8 cellular contexts compared by ENCODE assay signal in genomic region chr22:32660292-32660691, GRCh38.
DNase-seq lines count a peak whose midpoint lies in the region; ATAC-seq and TF ChIP-seq lines count a peak whose summit lies in the region.

No MANE protein-coding gene starts in this region.

- peak; percentile 72 for TF ChIP-seq CTCF in lung (IDR thresholded peaks at IDR 0.05; ENCODE audit: control extremely low read depth, extremely low read depth)

- no peak overlapping the region for H3K4me3 ChIP-seq in lung

- ATAC-seq in lung (ENCODE audit: insufficient read depth, low FRiP score) (peak; percentile 54), HG03196 (IDR thresholded peaks at IDR 0.05; ENCODE audit: unreplicated experiment) (no peak)

- DNase-seq in NCI-H2227 (lab: John Stamatoyannopoulos, UW; ENCODE audit: unreplicated experiment) (peak; percentile 19), NCI-H2227 treated with DMSO at 0.1 percent for 48 hours (lab: John Stamatoyannopoulos, UW) (no peak), NCI-H1694 (lab: John Stamatoyannopoulos, UW) (peak; percentile 16), dermis microvascular lymphatic vessel endothelial cell (ENCODE audit: low read depth in 2 of 2) (peak; percentile 39), lung (ENCODE audit: low spot score) (peak; percentile 68)
- DNase-seq in activated CD4-positive, alpha-beta T cell treated with anti-CD3 and anti-CD28 coated beads for 4 hours: peak; percentile 26 to 49
- peak; percentile 20 for DNase-seq in stimulated activated naive CD4-positive, alpha-beta T cell treated with Interleukin-2 at 50 U/mL for 16 hours (lab: John Stamatoyannopoulos, UW)

- no peaks in the 10 kb centered on the region for H3K36me3 ChIP-seq in lung (ENCODE audit: control insufficient read depth in 2 of 2, insufficient read depth in 2 of 2, low read length in 2 of 2)

- H3K27ac ChIP-seq in lung (ENCODE audit: low read depth in 1 of 2, low read length in 1 of 2): no peak overlapping the region

- no peaks in the 10 kb centered on the region for H3K9me3 ChIP-seq in lung (ENCODE audit: control insufficient read depth in 2 of 2, insufficient read depth in 1 of 2, low read length in 1 of 2)

- H3K4me1 ChIP-seq in lung (ENCODE audit: control insufficient read depth in 2 of 2, insufficient read depth in 2 of 2, low read length in 2 of 2): peaks cover 0 to 2% of the 10 kb centered on the region in 2 donors

- H3K27me3 ChIP-seq in lung (ENCODE audit: control insufficient read depth, insufficient read depth): no peaks in the 10 kb centered on the region

- 33 to 37% methylated on average over 9 of the region's 9 CpGs for WGBS in lung, 2 donors
